22 cellular contexts compared by ENCODE assay signal in genomic region chr18:3924455-3924854, GRCh38.
"Had no signal": no experiment of that assay in that cellular context is flagged by ENCODE, and none has a peak within 500 bp of the region (broad histone marks: within the 10 kb centered on the region; RNA-seq: fewer than 3 reads in every experiment).

No MANE protein-coding gene starts in this region.

- H3K36me3 ChIP-seq: colonic mucosa, gastroesophageal sphincter, spleen, tibial artery, vagina had no signal

- H3K4me3 ChIP-seq: body of pancreas, colonic mucosa, gastroesophageal sphincter, hepatocyte, spleen, tibial artery, vagina had no signal

- H3K4me1 ChIP-seq: body of pancreas, colonic mucosa, gastroesophageal sphincter, spleen, vagina had no signal

- H3K4me2 ChIP-seq: hepatocyte had no signal

- H3K36me3 Mint-ChIP-seq: activated naive CD4-positive, alpha-beta T cell treated with anti-CD3 and anti-CD28 coated beads, Interleukin-2, amount 50 U/mL, for 72 hours; natural killer cell; WTC11 had no signal

- ATAC-seq: activated CD8-positive, alpha-beta T cell treated with anti-CD3 and anti-CD28 coated beads, Interleukin-2, amount 10 ng/mL, durations not matched to agents 7 days and 5 days; body of pancreas; gastroesophageal sphincter; left ventricle myocardium superior; natural killer cell; right cardiac atrium; WTC11 had no signal

- H3K27me3 Mint-ChIP-seq: progenitor cell of endocrine pancreas had no signal

- H3K4me3 Mint-ChIP-seq: activated CD8-positive, alpha-beta T cell treated with anti-CD3 and anti-CD28 coated beads, Interleukin-2, amount 10 ng/mL, durations not matched to agents 7 days and 5 days; natural killer cell; WTC11 had no signal

- H3K9me3 Mint-ChIP-seq: activated naive CD4-positive, alpha-beta T cell treated with anti-CD3 and anti-CD28 coated beads, Interleukin-2, amount 50 U/mL, for 72 hours; WTC11 had no signal

- H3K27ac Mint-ChIP-seq: activated CD8-positive, alpha-beta T cell treated with anti-CD3 and anti-CD28 coated beads, Interleukin-2, amount 10 ng/mL, durations not matched to agents 7 days and 5 days; activated naive CD4-positive, alpha-beta T cell treated with anti-CD3 and anti-CD28 coated beads, Interleukin-2, amount 50 U/mL, for 72 hours; natural killer cell; progenitor cell of endocrine pancreas; WTC11 had no signal

- H3K27me3 ChIP-seq: body of pancreas, colonic mucosa, gastroesophageal sphincter, hepatocyte, spleen, tibial artery, vagina had no signal

- DNase-seq: activated CD4-positive, alpha-beta T cell treated with anti-CD3 and anti-CD28 coated beads for 48 hours; activated CD8-positive, alpha-beta memory T cell treated with anti-CD3 and anti-CD28 coated beads, Interleukin-2, amount 50 U/mL, for 4 hours; activated CD8-positive, alpha-beta T cell treated with anti-CD3 and anti-CD28 coated beads, Interleukin-2, amount 10 ng/mL, durations not matched to agents 7 days and 5 days; activated gamma-delta T cell; activated T-cell treated with anti-CD3 and anti-CD28 coated beads, Interleukin-2, amount 50 U/mL, for 48 hours; body of pancreas; central memory CD4-positive, alpha-beta T cell; colonic mucosa; left ventricle myocardium superior; mesendoderm; natural killer cell; spleen; stimulated activated CD4-positive, alpha-beta T cell treated with anti-CD3 and anti-CD28 coated beads, Interleukin-1b, Interleukin-23, amount 100 ng/mL, for 48 hours; T-helper 2 cell; tibial artery had no signal

- H2AFZ ChIP-seq: hepatocyte had no signal

- H3K9me3 ChIP-seq: body of pancreas, colonic mucosa, gastroesophageal sphincter, spleen, tibial artery, vagina had no signal

- H3K79me2 ChIP-seq: hepatocyte had no signal

- H3K27ac ChIP-seq: body of pancreas, colonic mucosa, gastroesophageal sphincter, hepatocyte, spleen, tibial artery, vagina had no signal
